16 cellular contexts compared by ENCODE assay signal in the genomic region with DNA sequence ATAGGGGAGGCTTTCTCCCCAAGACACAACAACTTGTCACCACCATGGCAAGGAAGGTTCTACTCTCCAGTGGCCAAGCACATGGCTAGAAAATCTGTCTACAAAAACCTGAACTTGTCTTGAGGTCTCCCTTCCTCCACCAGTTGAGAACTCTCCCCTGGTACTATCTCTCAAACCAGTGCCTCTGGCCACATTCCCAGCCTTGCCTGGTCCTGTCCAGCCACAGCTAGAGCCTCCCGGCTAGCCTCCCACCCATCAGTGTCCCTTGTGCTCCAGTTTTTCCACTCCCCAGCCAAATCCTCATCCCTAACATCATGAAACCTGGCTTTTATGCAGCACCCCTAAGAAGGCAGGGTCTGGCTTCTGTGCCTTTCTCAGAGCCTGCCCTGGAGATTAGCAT. TPM values are rescaled to one million over a fixed set of nuclear protein-coding genes. Genes with fewer than 3 reads are reported as not detected.
DNase-seq lines count a peak whose midpoint lies in the region; ATAC-seq and TF ChIP-seq lines count a peak whose summit lies in the region.
"Had no signal": no experiment of that assay in that cellular context is flagged by ENCODE, and none has a peak within 500 bp of the region (broad histone marks: within the 10 kb centered on the region; RNA-seq: fewer than 3 reads in every experiment).

No MANE protein-coding gene starts in this region.

- TF ChIP-seq CTCF in heart left ventricle (IDR thresholded peaks at IDR 0.05) (no peak), HCT116 (IDR thresholded peaks at IDR 0.05 in 2 of 3, conservative IDR thresholded peaks at IDR 0.05 in 1 of 3; ENCODE audit: borderline replicate concordance in 1 of 3, insufficient read depth in 1 of 3, low read depth in 2 of 3, low read length in 2 of 3) (no peak), progenitor cell of endocrine pancreas (IDR thresholded peaks at IDR 0.05; ENCODE audit: unreplicated experiment) (no peak)

- no peak for TF ChIP-seq RAD21 in HCT116 (IDR thresholded peaks at IDR 0.05; ENCODE audit: low read depth)

- DNase-seq in heart left ventricle (peak in 3 of 5 donors; percentile 29 to 58 (median 39)), left cardiac atrium (no peak), HCT116 (ENCODE audit: low read depth, low spot score) (no peak), epithelial cell of prostate (ENCODE audit: low read depth, low spot score) (no peak), progenitor cell of endocrine pancreas (ENCODE audit: low spot score, unreplicated experiment) (no peak), AG08395 (ENCODE audit: low spot score) (no peak)
- DNase-seq in activated CD8-positive, alpha-beta memory T cell treated with anti-CD3 and anti-CD28 coated beads, Interleukin-2, amount 50 U/mL, for 48 hours: no peak
- DNase-seq: CD8-positive, alpha-beta memory T cell; HFFc6; NCI-H1436; NCI-H2029; NCI-H2171; NCI-H526; PC-3 had no signal

- H2AFZ ChIP-seq in HCT116 (ENCODE audit: low read depth, low read length, poor library complexity, severe bottlenecking): peak overlapping the region; percentile 95

- H3K27ac ChIP-seq in heart left ventricle (peak overlapping the region in 1 of 12 donors; percentile 62), HCT116 (ENCODE audit: low read depth, low read length) (no peak overlapping the region), epithelial cell of prostate (peak overlapping the region; percentile 80)
- H3K27ac ChIP-seq: KMS-11 had no signal

- H3K36me3 ChIP-seq in heart left ventricle (no peaks in the 10 kb centered on the region), HCT116 (ENCODE audit: control insufficient read depth in 1 of 2, insufficient read depth in 2 of 2, low read length in 2 of 2) (no peaks in the 10 kb centered on the region)
- H3K36me3 ChIP-seq: BLaER1 treated with 17β-estradiol and CSF1 and Interleukin-3, amounts not matched to agents 10 nM and 100 nM had no signal

- H3K9me3 ChIP-seq in heart left ventricle: no peaks in the 10 kb centered on the region
- H3K9me3 ChIP-seq in HCT116 (ENCODE audit: control insufficient read depth in 1 of 2, insufficient read depth in 1 of 2, low read depth in 1 of 2, low read length in 2 of 2): no peaks in the 10 kb centered on the region
- H3K9me3 ChIP-seq: BLaER1 treated with 17β-estradiol and CSF1 and Interleukin-3, amounts not matched to agents 10 nM and 100 nM had no signal

- H3K79me2 ChIP-seq in HCT116 (ENCODE audit: insufficient read depth, low read length): no peaks in the 10 kb centered on the region

- no peak for TF ChIP-seq POLR2A in heart left ventricle (IDR thresholded peaks at IDR 0.05)
- no peak for TF ChIP-seq POLR2A in HCT116 (IDR thresholded peaks at IDR 0.05; ENCODE audit: borderline replicate concordance, extremely low read depth, insufficient read depth, insufficient read length)

- H3K9me2 ChIP-seq in HCT116 (ENCODE audit: insufficient read depth): no peaks in the 10 kb centered on the region

- peaks cover 0 to 31% (median 0%) of the 10 kb centered on the region in 12 donors for H3K4me1 ChIP-seq in heart left ventricle
- H3K4me1 ChIP-seq in HCT116 (ENCODE audit: control insufficient read depth in 1 of 2, insufficient read depth in 2 of 2, low read length in 2 of 2): peaks cover 26 to 41% of the 10 kb centered on the region in 2 experiments

- no peaks in the 10 kb centered on the region for H3K9me3 Mint-ChIP-seq in progenitor cell of endocrine pancreas (ENCODE audit: low read depth)
- H3K9me3 Mint-ChIP-seq: HFFc6 had no signal

- POLR2A ChIA-PET in HCT116 (lab: Charles Lee): interaction anchor here (2.2 kb wide), 1 partner anchor 21 kb away, joined by 8 read pairs; a partner anchor contains a TSS

- H3K27me3 ChIP-seq in heart left ventricle (no peaks in the 10 kb centered on the region), HCT116 (ENCODE audit: insufficient read depth, low read length) (no peaks in the 10 kb centered on the region)
- H3K27me3 ChIP-seq: BLaER1 treated with 17β-estradiol and CSF1 and Interleukin-3, amounts not matched to agents 10 nM and 100 nM had no signal

- 38 to 67% (median 53%) methylated on average over 1 of the region's 1 CpG for WGBS in heart left ventricle, 4 donors

- no peaks in the 10 kb centered on the region for H3K27me3 Mint-ChIP-seq in progenitor cell of endocrine pancreas

- RAD21 ChIA-PET in HCT116 (lab: Charles Lee; ENCODE audit: low non-redundant PET in 1 of 2, low total read pairs in 2 of 2, uncharacterized antibody in 2 of 2, unreplicated experiment in 2 of 2): no interaction called here

- ATAC-seq in heart left ventricle (peak in 2 of 4 donors; percentile 61 to 65), left cardiac atrium (no peak), HCT116 (no peak)
- ATAC-seq: PC-3 had no signal

- H3K4me2 ChIP-seq in HCT116 (ENCODE audit: low read length): 0 out of 2 replicates have a peak overlapping the region, but pooled peaks have one; percentile 47
- H3K4me2 ChIP-seq: KMS-11 had no signal

- H3K36me3 Mint-ChIP-seq in progenitor cell of endocrine pancreas (ENCODE audit: insufficient read depth): no peaks in the 10 kb centered on the region
- H3K36me3 Mint-ChIP-seq: CD8-positive, alpha-beta memory T cell had no signal

- CTCF ChIA-PET in HCT116 (lab: Charles Lee): no interaction called here

- peaks cover 21% of the 10 kb centered on the region for H3K4me1 Mint-ChIP-seq in progenitor cell of endocrine pancreas (ENCODE audit: low read depth)

- intact Hi-C loops in heart left ventricle (cut with DNase I): no loop called here
- intact Hi-C loops in left cardiac atrium (cut with DNase I): no loop called here
- intact Hi-C loops in HCT116 (cut with micrococcal nuclease): no loop called here

- no peak overlapping the region for H3K9ac ChIP-seq in HCT116 (ENCODE audit: low read length)
- H3K9ac ChIP-seq: KMS-11 had no signal

- no peak overlapping the region for H3K4me3 Mint-ChIP-seq in progenitor cell of endocrine pancreas (ENCODE audit: low read depth)
- H3K4me3 Mint-ChIP-seq: CD8-positive, alpha-beta memory T cell; HFFc6 had no signal

- H3K27ac Mint-ChIP-seq in progenitor cell of endocrine pancreas: peak overlapping the region; percentile 93
- H3K27ac Mint-ChIP-seq: HFFc6 had no signal

- H4K20me1 ChIP-seq in HCT116 (ENCODE audit: insufficient read depth): no peaks in the 10 kb centered on the region
- H4K20me1 ChIP-seq: BLaER1 treated with 17β-estradiol and CSF1 and Interleukin-3, amounts not matched to agents 10 nM and 100 nM had no signal

- H3K4me3 ChIP-seq in heart left ventricle: no peak overlapping the region
- H3K4me3 ChIP-seq in HCT116 (replicated peaks in 1 of 2; ENCODE audit: low read depth in 1 of 2, low read length in 2 of 2): no peak overlapping the region
- H3K4me3 ChIP-seq: BLaER1 treated with 17β-estradiol and CSF1 and Interleukin-3, amounts not matched to agents 10 nM and 100 nM had no signal

- BruUV-seq in HCT116 (replicated peaks; lab: Mats Ljungman, UMichigan): no TSS peak

TF ChIP-seq in HCT116, 20 proteins besides CTCF, POLR2A, EP300 and RAD21:
- TF ChIP-seq SP1 (IDR thresholded peaks at IDR 0.05; ENCODE audit: low read depth) (no peak), EZH2phosphoT487 (IDR thresholded peaks at IDR 0.05; ENCODE audit: borderline replicate concordance) (no peak), FOSL1 (IDR thresholded peaks at IDR 0.05; ENCODE audit: low read depth) (no peak)
- TF ChIP-seq, protein P1, sequence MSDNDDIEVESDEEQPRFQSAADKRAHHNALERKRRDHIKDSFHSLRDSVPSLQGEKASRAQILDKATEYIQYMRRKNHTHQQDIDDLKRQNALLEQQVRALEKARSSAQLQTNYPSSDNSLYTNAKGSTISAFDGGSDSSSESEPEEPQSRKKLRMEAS (IDR thresholded peaks at IDR 0.05): no peak

RNA-seq across cellular contexts. Expression of a gene that starts 21.2 kb away (rescaled TPM):
- total RNA-seq in heart left ventricle (1 to 10 TPM; 3.3 to 8.7 (median 4.5) TPM), left cardiac atrium (1 to 10 TPM; 4.9 to 5.0 TPM), HCT116 (2021; ENCODE audit: unreplicated experiment) (9.0 TPM), progenitor cell of endocrine pancreas (238 and 247 TPM in 2 replicates)
- polyA plus RNA-seq in heart left ventricle: 1 to 10 TPM in 1 of 2 donors, under 1 TPM in 1; 0.95 to 4.6 TPM
- polyA plus RNA-seq in HCT116 (2012): 4.0 and 4.5 TPM in 2 replicates

Comparison
In these comparisons a context has a peak if more than half of its experiments do, and no peak if none do; other contexts are left out.
1. DNase-seq: peak in heart left ventricle (3 of 5); none in left cardiac atrium (single experiment), HCT116 (single experiment), epithelial cell of prostate (single experiment), progenitor cell of endocrine pancreas (single experiment), AG08395 (single experiment) and activated CD8-positive, alpha-beta memory T cell treated with anti-CD3 and anti-CD28 coated beads, Interleukin-2, amount 50 U/mL, for 48 hours (single experiment).
2. RNA of a gene that starts 21.2 kb away (total RNA-seq): 238 to 247 TPM in progenitor cell of endocrine pancreas; 9.0 TPM in HCT116 (single experiment), 4.9 to 5.0 TPM in left cardiac atrium and 3.3 to 8.7 TPM in heart left ventricle; every median in the first group is over 10 times any median in the second.